Comparison of ENCODE assay signal across 8 cellular contexts in the genomic region with DNA sequence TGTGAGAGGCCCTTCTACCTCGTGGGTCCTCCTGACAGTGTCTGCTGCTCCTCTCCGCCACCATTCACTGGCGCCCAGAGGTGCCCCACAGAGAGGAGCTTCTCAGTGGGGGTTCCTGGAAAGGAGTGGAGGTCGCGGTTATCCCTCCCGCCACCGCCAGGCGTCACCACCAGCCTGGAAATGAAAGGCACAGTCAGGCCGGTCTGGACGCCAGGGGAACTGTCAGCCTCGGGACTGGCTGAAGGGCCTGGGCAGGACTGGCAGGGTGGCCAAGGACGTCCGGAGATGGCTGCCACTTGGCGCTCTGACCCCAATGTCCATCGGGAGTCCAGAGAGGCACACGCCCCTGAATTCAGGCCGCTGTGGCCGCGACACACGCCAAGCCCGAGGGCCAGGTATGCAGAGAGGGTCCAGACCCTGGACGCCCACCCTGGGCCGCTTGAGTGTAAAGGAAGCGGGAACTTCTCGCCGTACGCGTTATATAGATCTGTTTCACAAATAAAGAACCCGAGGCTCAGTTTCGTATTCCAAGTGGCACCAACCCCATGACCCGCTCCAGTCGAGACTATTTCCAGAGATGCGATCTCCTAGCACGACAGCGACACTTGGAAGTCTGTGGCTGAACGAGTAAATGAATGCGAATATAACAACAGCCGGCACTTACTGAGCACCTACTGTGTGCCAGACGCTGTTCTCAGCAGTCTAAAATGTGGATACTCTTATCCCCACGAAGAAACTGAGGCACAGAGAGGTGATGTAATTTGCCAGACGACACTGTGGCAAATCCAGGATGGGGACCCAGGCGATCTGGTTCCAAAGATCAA. TPM values are rescaled to one million over a fixed set of nuclear protein-coding genes. Genes with fewer than 3 reads are reported as not detected.
DNase-seq lines count a peak whose midpoint lies in the region; ATAC-seq and TF ChIP-seq lines count a peak whose summit lies in the region.

No MANE protein-coding gene starts in this region.

- no peaks in the 10 kb centered on the region for H3K36me3 Mint-ChIP-seq in activated T-helper 17 cell treated with anti-CD3 and anti-CD28 coated beads, Interleukin-2, amount 50 U/mL, for 72 hours (ENCODE audit: low read depth)
- no peaks in the 10 kb centered on the region for H3K36me3 Mint-ChIP-seq in nephron progenitor cell (ENCODE audit: low read depth)

- WGBS in HUES64 = 13% methylated on average over 42 of the region's 42 CpGs

- H3K36me3 ChIP-seq in HUES64 (ENCODE audit: insufficient read depth, low read length) = no peaks in the 10 kb centered on the region

- H3K4me3 ChIP-seq in HUES64 (ENCODE audit: low read length) = peak overlapping the region; percentile 46
- H3K4me3 ChIP-seq in fibroblast of the aortic adventitia (ENCODE audit: low read depth, low read length) = peak overlapping the region; percentile 50

- H3K27me3 ChIP-seq in HUES64 (ENCODE audit: insufficient read depth, low read length) = peaks cover 11% of the 10 kb centered on the region; the same call in 1 of the 2 replicates

- H3K27ac Mint-ChIP-seq in activated T-helper 17 cell treated with anti-CD3 and anti-CD28 coated beads, Interleukin-2, amount 50 U/mL, for 72 hours = no peak overlapping the region
- no peak overlapping the region for H3K27ac Mint-ChIP-seq in nephron progenitor cell

- TF ChIP-seq CTCF in GM12801 (IDR thresholded peaks at IDR 0.05; ENCODE audit: extremely low read depth, insufficient read length) (peak; percentile 6), fibroblast of the aortic adventitia (IDR thresholded peaks at IDR 0.05; ENCODE audit: insufficient read depth, low read length) (peak; percentile 92), nephron progenitor cell (IDR thresholded peaks at IDR 0.05) (peak; percentile 92)

- no peaks in the 10 kb centered on the region for H3K9me3 ChIP-seq in HUES64 (ENCODE audit: insufficient read depth, low read depth, low read length)

- DNase-seq in RPMI7951 (ENCODE audit: low read depth) (peak; percentile 78), fibroblast of the aortic adventitia (ENCODE audit: low read depth) (peak; percentile 74), nephron progenitor cell (peak; percentile 95)
- peak; percentile 27 to 79 (median 72) for DNase-seq in stimulated activated naive CD4-positive, alpha-beta T cell (lab: John Stamatoyannopoulos, UW)

- H3K4me1 ChIP-seq in HUES64 (ENCODE audit: insufficient read depth, low read length) = peaks cover 5% of the 10 kb centered on the region; the same call in 1 of the 2 replicates

- H3K9ac ChIP-seq in HUES64 (ENCODE audit: low read depth, low read length) = no peak overlapping the region

- peaks cover 4% of the 10 kb centered on the region for H3K27me3 Mint-ChIP-seq in activated T-helper 17 cell treated with anti-CD3 and anti-CD28 coated beads, Interleukin-2, amount 50 U/mL, for 72 hours
- H3K27me3 Mint-ChIP-seq in nephron progenitor cell (ENCODE audit: low read depth, poor library complexity) = peaks cover 81% of the 10 kb centered on the region

- H3K27ac ChIP-seq in HUES64 (ENCODE audit: low read depth, low read length) = no peak overlapping the region

- H3K9me3 Mint-ChIP-seq in activated T-helper 17 cell treated with anti-CD3 and anti-CD28 coated beads, Interleukin-2, amount 50 U/mL, for 72 hours = no peaks in the 10 kb centered on the region
- H3K9me3 Mint-ChIP-seq in nephron progenitor cell = no peaks in the 10 kb centered on the region

- H3K4me1 Mint-ChIP-seq in activated T-helper 17 cell treated with anti-CD3 and anti-CD28 coated beads, Interleukin-2, amount 50 U/mL, for 72 hours = peaks cover 7% of the 10 kb centered on the region
- H3K4me1 Mint-ChIP-seq in nephron progenitor cell = peaks cover 7% of the 10 kb centered on the region

- ATAC-seq in activated T-helper 17 cell treated with anti-CD3 and anti-CD28 coated beads, Interleukin-2, amount 50 U/mL, for 72 hours (replicated peaks) = peak; percentile 62
- no peak for ATAC-seq in HG03025 (IDR thresholded peaks at IDR 0.05; ENCODE audit: low FRiP score, unreplicated experiment)

- peak overlapping the region; percentile 73 for H3K4me3 Mint-ChIP-seq in activated T-helper 17 cell treated with anti-CD3 and anti-CD28 coated beads, Interleukin-2, amount 50 U/mL, for 72 hours
- H3K4me3 Mint-ChIP-seq in nephron progenitor cell = peak overlapping the region; percentile 66

RNA-seq across cellular contexts. Expression of a gene that starts 7.6 kb away (rescaled TPM):
- 1.6 TPM for polyA plus RNA-seq in HUES64 (2013, experiment 1 of 2)
- polyA plus RNA-seq in HUES64 (2013, experiment 2 of 2) = 1.7 TPM
- not detected in 2 replicates for total RNA-seq in RPMI7951 (2014; rRNA removed; shearing (Covaris generic))
- total RNA-seq in activated T-helper 17 cell treated with anti-CD3 and anti-CD28 coated beads, Interleukin-2, amount 50 U/mL, for 72 hours = not detected
- total RNA-seq in fibroblast of the aortic adventitia (ENCODE audit: low replicate concordance) = 1.4 and 1.9 TPM in 2 replicates

Comparison
In these comparisons a context has a peak if more than half of its experiments do, and no peak if none do; other contexts are left out.
1. CTCF ChIP-seq: peak in every context shown above with its lines; median percentile 92 in fibroblast of the aortic adventitia; 92 in nephron progenitor cell; 6 in GM12801.